Comparison of ENCODE assay signal across 8 cellular contexts in the genomic region with DNA sequence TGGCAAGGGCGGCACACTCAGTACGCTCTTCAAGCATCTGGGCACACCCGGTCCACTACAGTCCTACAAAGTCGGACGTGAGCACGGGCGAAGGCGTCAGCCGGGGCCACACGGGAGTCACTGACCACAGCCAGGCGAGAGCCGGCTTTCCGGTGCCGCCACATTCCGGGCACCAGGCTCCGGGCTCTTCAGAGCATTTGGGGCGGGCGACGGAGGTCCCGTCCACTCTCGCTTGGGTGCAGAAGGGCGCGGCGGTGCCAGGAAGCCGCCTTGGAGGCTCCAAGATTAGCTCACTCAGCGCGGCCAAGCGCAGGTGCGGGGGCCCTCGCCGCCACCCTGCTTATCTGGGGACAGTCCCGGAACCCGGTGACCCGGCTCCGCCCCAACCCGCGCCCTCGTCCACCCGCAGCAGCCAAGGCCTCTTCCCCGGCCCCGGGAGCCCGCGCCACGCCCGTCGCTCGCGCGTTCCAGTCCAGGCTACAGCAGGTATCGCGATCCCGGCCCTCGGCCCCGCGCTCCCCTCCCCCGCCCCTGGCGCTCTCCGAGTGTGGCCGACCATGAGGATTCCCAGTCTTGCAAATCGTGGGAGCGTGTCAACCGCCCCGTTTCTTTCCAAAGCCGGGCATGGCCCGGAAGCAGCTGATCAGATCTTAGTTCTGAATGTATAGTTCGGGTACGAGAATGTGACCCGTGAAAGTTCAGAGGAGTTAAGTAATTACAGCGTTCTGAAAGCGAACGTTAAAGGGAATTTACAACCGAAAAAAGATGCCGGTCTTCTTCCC. TPM values are rescaled to one million over a fixed set of nuclear protein-coding genes. Genes with fewer than 3 reads are reported as not detected.
DNase-seq lines count a peak whose midpoint lies in the region; ATAC-seq and TF ChIP-seq lines count a peak whose summit lies in the region.

Gene ADPRH (plus strand): TSS at position 127 of the 782 bp plus-strand sequence. CDS start 2,678 bp downstream, outside the sequence.

- H3K9me2 ChIP-seq in neural cell (ENCODE audit: insufficient read depth, low read length), result no peaks in the 10 kb centered on the region

- POLR2A ChIA-PET in A673 (lab: Charles Lee; ENCODE audit: low non-redundant PET), result no interaction called here

- 2% methylated on average over 73 of the region's 73 CpGs for WGBS in thymus

- CTCF ChIA-PET in A673 (lab: Charles Lee), result no interaction called here

- no peaks in the 10 kb centered on the region for H3K4me1 ChIP-seq in A673 (ENCODE audit: insufficient read depth, low read length, poor library complexity, severe bottlenecking)
- H3K4me1 ChIP-seq in thymus (ENCODE audit: control insufficient read depth, insufficient read depth, low read length), result no peaks in the 10 kb centered on the region

- no peak within 1 kb of the TSS for H3K27ac ChIP-seq in A673 (ENCODE audit: low read depth, low read length, poor library complexity, severe bottlenecking)
- H3K27ac ChIP-seq in neural cell (ENCODE audit: low read length), result no peak within 1 kb of the TSS
- peak within 1 kb of the TSS; percentile 82 for H3K27ac ChIP-seq in thymus (ENCODE audit: low read depth)

- no peak within 1 kb of the TSS for H3K4me2 ChIP-seq in neural cell (ENCODE audit: low read length)

- ATAC-seq in GM18508 (IDR thresholded peaks at IDR 0.05; ENCODE audit: insufficient read depth, unreplicated experiment), result peak; percentile 36
- ATAC-seq in HG02938 (IDR thresholded peaks at IDR 0.05; ENCODE audit: unreplicated experiment), result peak; percentile 48

- no peaks in the 10 kb centered on the region for H3K79me2 ChIP-seq in neural cell (replicated peaks; ENCODE audit: insufficient read depth, low read length)

- H4K20me1 ChIP-seq in neural cell (ENCODE audit: insufficient read depth), result no peaks in the 10 kb centered on the region

- TF ChIP-seq CTCF in A673 (conservative IDR thresholded peaks at IDR 0.05; ENCODE audit: low read depth, low read length) (no peak), neural cell (IDR thresholded peaks at IDR 0.05; ENCODE audit: poor library complexity, severe bottlenecking) (no peak)

- no TSS peak for BruUV-seq in A673 (replicated peaks; lab: Mats Ljungman, UMichigan)

- H3K4me3 ChIP-seq in A673 (ENCODE audit: low read depth, low read length, poor library complexity, severe bottlenecking) (peak within 1 kb of the TSS; percentile 49), neural cell (ENCODE audit: low read length) (peak within 1 kb of the TSS; percentile 69), thymus (ENCODE audit: low read length) (peak within 1 kb of the TSS; percentile 64)

- H3K36me3 ChIP-seq in A673 (ENCODE audit: insufficient read depth, low read length, poor library complexity, severe bottlenecking) (no peaks in the 10 kb centered on the region), neural cell (ENCODE audit: insufficient read depth, low read length) (no peaks in the 10 kb centered on the region), thymus (ENCODE audit: control insufficient read depth, insufficient read depth) (no peaks in the 10 kb centered on the region)

- H3K9me3 ChIP-seq in A673 (ENCODE audit: low read depth, low read length, poor library complexity, severe bottlenecking) (no peaks in the 10 kb centered on the region), neural cell (ENCODE audit: low read length) (no peaks in the 10 kb centered on the region), thymus (ENCODE audit: control insufficient read depth) (no peaks in the 10 kb centered on the region)

- intact Hi-C loops in A673 (cut with micrococcal nuclease; ENCODE audit: unreplicated experiment), result no loop called here

- peak; percentile 62 for DNase-seq in A673 (ENCODE audit: low spot score)
- peak; percentile 10 for DNase-seq in NCI-H510A treated with DMSO at 0.1 percent for 48 hours (lab: John Stamatoyannopoulos, UW)
- DNase-seq in activated T-helper 1 cell treated with Interleukin-2 at 50 U/mL for 16 hours (ENCODE audit: low read depth), result peak; percentile 17
- peak; percentile 22 for DNase-seq in fibroblast of the conjunctiva (ENCODE audit: low read depth)

- no peaks in the 10 kb centered on the region for H3F3A ChIP-seq in neural cell (ENCODE audit: insufficient read depth, low read length, poor library complexity, severe bottlenecking)

- H3K27me3 ChIP-seq in A673 (replicated peaks; ENCODE audit: insufficient read depth, low read depth, low read length, poor library complexity), result no peaks in the 10 kb centered on the region
- H3K27me3 ChIP-seq in neural cell (ENCODE audit: insufficient read depth, low read depth, low read length), result peaks cover 22% of the 10 kb centered on the region
- H3K27me3 ChIP-seq in thymus (ENCODE audit: control insufficient read depth, insufficient read depth), result no peaks in the 10 kb centered on the region

- H2AFZ ChIP-seq in neural cell (ENCODE audit: low read depth, low read length), result peak within 1 kb of the TSS; percentile 13

- H3K9ac ChIP-seq in neural cell (ENCODE audit: low read length), result peak within 1 kb of the TSS; percentile 38

- TF ChIP-seq RAD21 in neural cell (conservative IDR thresholded peaks at IDR 0.05), result no peak

- TF ChIP-seq EP300 in neural cell (conservative IDR thresholded peaks at IDR 0.05; ENCODE audit: poor library complexity, severe bottlenecking), result no peak

TF ChIP-seq in neural cell, 6 proteins besides CTCF, POLR2A, EP300 and RAD21:
- TF ChIP-seq SMC3 (conservative IDR thresholded peaks at IDR 0.05; ENCODE audit: poor library complexity) (no peak), REST (IDR thresholded peaks at IDR 0.05; ENCODE audit: borderline replicate concordance) (peak; percentile 26), MXI1 (conservative IDR thresholded peaks at IDR 0.05; ENCODE audit: poor library complexity, severe bottlenecking) (no peak)

RNA-seq across cellular contexts. Expression of gene ADPRH, which starts in this region (rescaled TPM):
- 0.37 TPM in 2 replicates for total RNA-seq in A673 (2021)
- polyA plus RNA-seq in neural cell, result 0.07 and 0.94 TPM in 2 replicates
- 0.12 TPM in 1 of 2 replicates, not detected in the other for polyA minus RNA-seq in neural cell
- 8.2 TPM for polyA plus RNA-seq in thymus

Comparison
In these comparisons a context has a peak if more than half of its experiments do, and no peak if none do; other contexts are left out.
1. Peak in DNase-seq and H3K4me3 ChIP-seq in A673; RNA of the gene not detected or under 1 TPM.
2. DNase-seq: peak in every context shown above with its lines; median percentile 62 in A673; 22 in fibroblast of the conjunctiva; 17 in activated T-helper 1 cell treated with Interleukin-2 at 50 U/mL for 16 hours; 10 in NCI-H510A treated with DMSO at 0.1 percent for 48 hours.